ENCODE assay signal across 22 cellular contexts in the genomic region with DNA sequence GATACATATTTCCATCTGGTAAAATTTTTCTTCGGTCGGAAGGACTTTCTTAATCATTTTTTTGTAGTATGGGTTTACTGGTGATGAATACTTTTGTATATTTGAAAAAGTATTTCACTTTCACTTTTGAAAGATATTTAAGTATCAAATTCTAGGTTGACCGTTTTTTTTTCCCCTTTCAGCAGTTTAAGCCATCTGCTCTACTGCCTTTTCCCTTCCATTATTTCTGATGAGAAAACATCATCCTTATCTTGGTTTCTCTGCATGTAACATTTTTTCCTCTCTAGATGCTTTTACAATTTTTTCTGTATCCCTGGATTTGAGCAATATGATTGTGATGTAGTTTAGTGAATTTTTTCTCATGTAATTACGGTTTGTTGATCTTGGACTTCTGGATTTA.
"Had no signal": no experiment of that assay in that cellular context is flagged by ENCODE, and none has a peak within 500 bp of the region (broad histone marks: within the 10 kb centered on the region; RNA-seq: fewer than 3 reads in every experiment).

No MANE protein-coding gene starts in this region.

- H3K4me3 ChIP-seq: cardiac muscle cell, gastroesophageal sphincter, heart left ventricle, suprapubic skin, tibial nerve had no signal

- FAIRE-seq: islet of Langerhans, small intestine had no signal

- DNase-seq: activated CD8-positive, alpha-beta memory T cell treated with anti-CD3 and anti-CD28 coated beads, Interleukin-2, amount 50 U/mL, for 48 hours; activated naive CD4-positive, alpha-beta T cell; activated T-cell treated with anti-CD3 and anti-CD28 coated beads, Interleukin-2, amount 50 U/mL, for 4 hours; amniotic stem cell; erythroblast; heart left ventricle; left ventricle myocardium superior; naive B cell; occipital lobe; posterior cingulate gyrus; small intestine; stimulated activated CD4-positive, alpha-beta T cell treated with anti-CD3 and anti-CD28 coated beads, Interleukin-2, amount 100 ng/mL, for 24 hours; stimulated activated naive CD8-positive, alpha-beta T cell treated with anti-CD3 and anti-CD28 coated beads, Interleukin-15, amount 100 ng/mL, for 72 hours; T1000 had no signal

- ATAC-seq: activated T-cell treated with anti-CD3 and anti-CD28 coated beads, Interleukin-2, amount 50 U/mL, for 4 hours; gastroesophageal sphincter; heart left ventricle; left ventricle myocardium superior; sciatic nerve; stimulated activated effector memory CD8-positive, alpha-beta T cell treated with anti-CD3 and anti-CD28 coated beads, Interleukin-12 subunit alpha, Interleukin-12 subunit beta, amount 100 ng/mL, for 72 hours; stimulated activated naive CD8-positive, alpha-beta T cell treated with anti-CD3 and anti-CD28 coated beads, Interleukin-15, amount 100 ng/mL, for 72 hours; WTC11 had no signal
